ENCODE assay signal across 8 cellular contexts in genomic region chr11:848380-848931, GRCh38. TPM values are rescaled to one million over a fixed set of nuclear protein-coding genes. Genes with fewer than 3 reads are reported as not detected.
DNase-seq lines count a peak whose midpoint lies in the region; ATAC-seq, FAIRE-seq and TF ChIP-seq lines count a peak whose summit lies in the region.

No MANE protein-coding gene starts in this region.

- H3K9ac ChIP-seq in astrocyte (ENCODE audit: low read length) = no peak overlapping the region

- peaks cover 29% of the 10 kb centered on the region for H3K79me2 ChIP-seq in astrocyte (ENCODE audit: insufficient read depth, low read length)

- H3K27me3 Mint-ChIP-seq in T-helper 2 cell treated with Interferon-gamma antibody and Interleukin-4, amounts not matched to agents 5 μg/mL and 100 μg/mL, for 36 hours (ENCODE audit: low read depth) = peaks cover 8% of the 10 kb centered on the region
- H3K27me3 Mint-ChIP-seq in astrocyte (ENCODE audit: low read depth, unreplicated experiment) (no peaks in the 10 kb centered on the region), immature natural killer cell (ENCODE audit: low read depth in 3 of 3) (peaks cover 0 to 9% (median 6%) of the 10 kb centered on the region in 3 donors)

- peaks cover 79% of the 10 kb centered on the region for H4K20me1 ChIP-seq in astrocyte (ENCODE audit: insufficient read depth, low read length)

- TF ChIP-seq CTCF in 22Rv1 (IDR thresholded peaks at IDR 0.05) (peak; percentile 78), astrocyte (IDR thresholded peaks at IDR 0.05; ENCODE audit: insufficient read depth, low read depth, low read length) (peak; percentile 48)

- peak; percentile 49 for ATAC-seq in GM18867 (IDR thresholded peaks at IDR 0.05; ENCODE audit: unreplicated experiment)
- ATAC-seq in HG03039 (IDR thresholded peaks at IDR 0.05; ENCODE audit: unreplicated experiment) = no peak

- peaks cover 42% of the 10 kb centered on the region for H3K4me1 ChIP-seq in astrocyte (ENCODE audit: insufficient read depth, low read length)

- DNase-seq in T-helper 2 cell treated with Interferon-gamma antibody and Interleukin-4, amounts not matched to agents 5 μg/mL and 100 μg/mL, for 36 hours (ENCODE audit: low spot score) = peak; percentile 52
- DNase-seq in astrocyte (ENCODE audit: low read depth) = no peak
- DNase-seq in immature natural killer cell = peak; percentile 66 to 69 (median 67)
- peak; percentile 36 for DNase-seq in stimulated activated CD8-positive, alpha-beta memory T cell treated with anti-CD3 and anti-CD28 coated beads, Interleukin-12 subunit alpha, Interleukin-12 subunit beta, amount 100 ng/mL, for 1 hour (ENCODE audit: low read depth)
- DNase-seq in LoVo (ENCODE audit: low spot score) = no peak

- H3K9me3 Mint-ChIP-seq in T-helper 2 cell treated with Interferon-gamma antibody and Interleukin-4, amounts not matched to agents 5 μg/mL and 100 μg/mL, for 36 hours = no peaks in the 10 kb centered on the region
- H3K9me3 Mint-ChIP-seq in astrocyte (ENCODE audit: unreplicated experiment) (no peaks in the 10 kb centered on the region), immature natural killer cell (peaks cover 0 to 1% (median 0%) of the 10 kb centered on the region in 6 donors)

- H2AFZ ChIP-seq in astrocyte (ENCODE audit: low read depth, low read length) = no peak overlapping the region

- no peaks in the 10 kb centered on the region for H3K36me3 ChIP-seq in astrocyte (ENCODE audit: insufficient read depth, low read length)

- no peak overlapping the region for H3K4me3 ChIP-seq in astrocyte (ENCODE audit: insufficient read depth, low read depth, low read length)

- H3K4me1 Mint-ChIP-seq in T-helper 2 cell treated with Interferon-gamma antibody and Interleukin-4, amounts not matched to agents 5 μg/mL and 100 μg/mL, for 36 hours (ENCODE audit: low read depth) = peaks cover 4% of the 10 kb centered on the region
- H3K4me1 Mint-ChIP-seq in astrocyte (ENCODE audit: low read depth, unreplicated experiment) = peaks cover 6% of the 10 kb centered on the region
- peaks cover 4 to 11% of the 10 kb centered on the region in 2 donors for H3K4me1 Mint-ChIP-seq in immature natural killer cell

- H3K27ac Mint-ChIP-seq in T-helper 2 cell treated with Interferon-gamma antibody and Interleukin-4, amounts not matched to agents 5 μg/mL and 100 μg/mL, for 36 hours = no peak overlapping the region
- H3K27ac Mint-ChIP-seq in astrocyte (ENCODE audit: unreplicated experiment) (no peak overlapping the region), immature natural killer cell (no peak overlapping the region)

- H3K4me2 ChIP-seq in astrocyte (ENCODE audit: low read length) = peak overlapping the region; percentile 85

- H3K9me3 ChIP-seq in astrocyte (ENCODE audit: insufficient read depth, low read depth, low read length) = no peaks in the 10 kb centered on the region

- H3K27ac ChIP-seq in 22Rv1 (no peak overlapping the region), astrocyte (ENCODE audit: low read depth, low read length) (no peak overlapping the region)

- H3K27me3 ChIP-seq in astrocyte (ENCODE audit: insufficient read depth, low read length) = no peaks in the 10 kb centered on the region

- no peak for FAIRE-seq in astrocyte (lab: Jason Lieb, UNC)

- H3K36me3 Mint-ChIP-seq in T-helper 2 cell treated with Interferon-gamma antibody and Interleukin-4, amounts not matched to agents 5 μg/mL and 100 μg/mL, for 36 hours (ENCODE audit: low read depth) = no peaks in the 10 kb centered on the region
- H3K36me3 Mint-ChIP-seq in astrocyte (ENCODE audit: low read depth, unreplicated experiment) (peaks cover 2% of the 10 kb centered on the region), immature natural killer cell (no peaks in the 10 kb centered on the region)

- H3K4me3 Mint-ChIP-seq in T-helper 2 cell treated with Interferon-gamma antibody and Interleukin-4, amounts not matched to agents 5 μg/mL and 100 μg/mL, for 36 hours = peak overlapping the region; percentile 55
- peak overlapping the region; percentile 40 for H3K4me3 Mint-ChIP-seq in astrocyte (ENCODE audit: unreplicated experiment)
- H3K4me3 Mint-ChIP-seq in immature natural killer cell = peak overlapping the region in 4 of 5 donors; percentile 10 to 52 (median 44)

RNA-seq across cellular contexts. Expression of gene TSPAN4, which starts 5.8 kb away (rescaled TPM):
- total RNA-seq in astrocyte = 69.5 and 75.5 TPM in 2 replicates
- polyA plus RNA-seq in immature natural killer cell = 10 to 100 TPM; 23.4 to 38.7 (median 37.2) TPM

RNA-seq across cellular contexts. Expression of gene POLR2L, which starts 6.1 kb away (rescaled TPM):
- 194 and 212 TPM in 2 replicates for total RNA-seq in astrocyte
- polyA plus RNA-seq in immature natural killer cell = 100 to 1,000 TPM; 139 to 200 (median 142) TPM

RNA-seq across cellular contexts. Expression of gene CD151, which starts 15.7 kb away (rescaled TPM):
- 414 and 421 TPM in 2 replicates for total RNA-seq in astrocyte
- polyA plus RNA-seq in immature natural killer cell = 10 to 100 TPM; 19.7 to 25.7 (median 23.7) TPM

RNA-seq across cellular contexts. Expression of gene CRACR2B, which starts 20.7 kb away (rescaled TPM):
- total RNA-seq in astrocyte = 2.6 TPM in 2 replicates
- 1 to 10 TPM in 1 of 3 donors, under 1 TPM in 1, not detected in 1; 0.74 to 2.2 TPM for polyA plus RNA-seq in immature natural killer cell

RNA-seq across cellular contexts. Expression of gene PNPLA2, which starts 29.7 kb away (rescaled TPM):
- 46.8 and 50.8 TPM in 2 replicates for total RNA-seq in astrocyte
- 10 to 100 TPM; 10.9 to 42.3 (median 23.4) TPM for polyA plus RNA-seq in immature natural killer cell

Comparison
In these comparisons a context has a peak if more than half of its experiments do, and no peak if none do; other contexts are left out.
1. DNase-seq: peak in T-helper 2 cell treated with Interferon-gamma antibody and Interleukin-4, amounts not matched to agents 5 μg/mL and 100 μg/mL, for 36 hours (single experiment), immature natural killer cell (3 of 3) and stimulated activated CD8-positive, alpha-beta memory T cell treated with anti-CD3 and anti-CD28 coated beads, Interleukin-12 subunit alpha, Interleukin-12 subunit beta, amount 100 ng/mL, for 1 hour (single experiment); none in astrocyte (single experiment) and LoVo (single experiment).
2. Peak in every context shown above with its lines, with median percentiles within 50 percentile points of each other: H3K4me3 Mint-ChIP-seq.